ENCODE assay signal across 8 cellular contexts in genomic region chr5:76402880-76403712, GRCh38. TPM values are rescaled to one million over a fixed set of nuclear protein-coding genes. Genes with fewer than 3 reads are reported as not detected.
DNase-seq lines count a peak whose midpoint lies in the region; ATAC-seq, FAIRE-seq and TF ChIP-seq lines count a peak whose summit lies in the region.

IQGAP2 (plus strand) TSS chr5:76403285; CDS start chr5:76403546, 261 bp downstream.

- ATAC-seq in GM21528 (IDR thresholded peaks at IDR 0.05; ENCODE audit: low FRiP score, unreplicated experiment): peak; percentile 57

- H3K36me3 ChIP-seq in astrocyte (ENCODE audit: insufficient read depth, low read length) (no peaks in the 10 kb centered on the region), iPS-15b (ENCODE audit: control insufficient read depth, insufficient read depth, low read length) (no peaks in the 10 kb centered on the region), small intestine (ENCODE audit: control insufficient read depth in 2 of 2, insufficient read depth in 2 of 2, low read length in 2 of 2) (no peaks in the 10 kb centered on the region)

- H3K4me3 ChIP-seq in astrocyte (ENCODE audit: insufficient read depth, low read depth, low read length) (peak within 1 kb of the TSS; percentile 74), iPS-15b (ENCODE audit: low read depth, low read length) (peak within 1 kb of the TSS; percentile 70), small intestine (ENCODE audit: low read depth in 1 of 2, low read length in 2 of 2) (peak within 1 kb of the TSS; percentile 81 to 89)

- no peaks in the 10 kb centered on the region for H3K9me3 ChIP-seq in astrocyte (ENCODE audit: insufficient read depth, low read depth, low read length)
- no peaks in the 10 kb centered on the region for H3K9me3 ChIP-seq in iPS-15b (ENCODE audit: control insufficient read depth, insufficient read depth, low read length)
- no peaks in the 10 kb centered on the region for H3K9me3 ChIP-seq in small intestine (ENCODE audit: control insufficient read depth, low read depth)

- peaks cover 39% of the 10 kb centered on the region for H3K27me3 ChIP-seq in astrocyte (ENCODE audit: insufficient read depth, low read length)
- H3K27me3 ChIP-seq in iPS-15b (ENCODE audit: control insufficient read depth, insufficient read depth, low read length): peaks cover 5% of the 10 kb centered on the region
- no peaks in the 10 kb centered on the region for H3K27me3 ChIP-seq in small intestine (ENCODE audit: control insufficient read depth in 2 of 2, insufficient read depth in 2 of 2, low read length in 2 of 2)

- no peak within 1 kb of the TSS for H3K27ac ChIP-seq in astrocyte (ENCODE audit: low read depth, low read length)
- peak within 1 kb of the TSS; percentile 92 to 94 for H3K27ac ChIP-seq in small intestine (ENCODE audit: low read depth in 1 of 2, low read length in 1 of 2)

- peak within 1 kb of the TSS; percentile 99 for H3K4me2 ChIP-seq in astrocyte (ENCODE audit: low read length)

- DNase-seq in EH (ENCODE audit: low read depth) (peak; percentile 48), HuH-7.5 (ENCODE audit: low spot score) (peak; percentile 79), astrocyte (ENCODE audit: low read depth) (peak; percentile 51), small intestine (peak; percentile 84), NCI-H774 (lab: John Stamatoyannopoulos, UW) (no peak)
- peak; percentile 85 for DNase-seq in T-helper 2 cell treated with Interferon-gamma antibody and Interleukin-4, amounts not matched to agents 5 μg/mL and 100 μg/mL, for 36 hours (ENCODE audit: low spot score)

- no peak for FAIRE-seq in astrocyte (lab: Jason Lieb, UNC)
- FAIRE-seq in small intestine (lab: Jason Lieb, UNC): no peak

- H3K4me3 Mint-ChIP-seq in T-helper 2 cell treated with Interferon-gamma antibody and Interleukin-4, amounts not matched to agents 5 μg/mL and 100 μg/mL, for 36 hours: peak within 1 kb of the TSS; percentile 91
- H3K4me3 Mint-ChIP-seq in astrocyte (ENCODE audit: unreplicated experiment): peak within 1 kb of the TSS; percentile 93

- peak; percentile 18 for TF ChIP-seq CTCF in astrocyte (IDR thresholded peaks at IDR 0.05; ENCODE audit: insufficient read depth, low read depth, low read length)

- H3K27me3 Mint-ChIP-seq in T-helper 2 cell treated with Interferon-gamma antibody and Interleukin-4, amounts not matched to agents 5 μg/mL and 100 μg/mL, for 36 hours (ENCODE audit: low read depth): peaks cover 9% of the 10 kb centered on the region
- H3K27me3 Mint-ChIP-seq in astrocyte (ENCODE audit: low read depth, unreplicated experiment): peaks cover 29% of the 10 kb centered on the region

- H3K4me1 ChIP-seq in astrocyte (ENCODE audit: insufficient read depth, low read length) (peaks cover 2% of the 10 kb centered on the region), iPS-15b (ENCODE audit: control insufficient read depth, insufficient read depth, low read length) (peaks cover 8% of the 10 kb centered on the region), small intestine (ENCODE audit: control insufficient read depth in 2 of 2, insufficient read depth in 1 of 2, low read depth in 1 of 2, low read length in 1 of 2) (peaks cover 2 to 3% of the 10 kb centered on the region in 2 donors)

- H2AFZ ChIP-seq in astrocyte (ENCODE audit: low read depth, low read length): peak within 1 kb of the TSS; percentile 87

- H3K4me1 Mint-ChIP-seq in T-helper 2 cell treated with Interferon-gamma antibody and Interleukin-4, amounts not matched to agents 5 μg/mL and 100 μg/mL, for 36 hours (ENCODE audit: low read depth): peaks cover 49% of the 10 kb centered on the region
- H3K4me1 Mint-ChIP-seq in astrocyte (ENCODE audit: low read depth, unreplicated experiment): no peaks in the 10 kb centered on the region

- H3K27ac Mint-ChIP-seq in T-helper 2 cell treated with Interferon-gamma antibody and Interleukin-4, amounts not matched to agents 5 μg/mL and 100 μg/mL, for 36 hours: peak within 1 kb of the TSS; percentile 99
- H3K27ac Mint-ChIP-seq in astrocyte (ENCODE audit: unreplicated experiment): peak within 1 kb of the TSS; percentile 83

- 0% methylated on average over 66 to 89 of the region's 89 CpGs for WGBS in small intestine, 3 donors

- no peaks in the 10 kb centered on the region for H3K79me2 ChIP-seq in astrocyte (ENCODE audit: insufficient read depth, low read length)

- H3K36me3 Mint-ChIP-seq in T-helper 2 cell treated with Interferon-gamma antibody and Interleukin-4, amounts not matched to agents 5 μg/mL and 100 μg/mL, for 36 hours (ENCODE audit: low read depth): peaks cover 13% of the 10 kb centered on the region
- no peaks in the 10 kb centered on the region for H3K36me3 Mint-ChIP-seq in astrocyte (ENCODE audit: low read depth, unreplicated experiment)

- H3K9ac ChIP-seq in astrocyte (ENCODE audit: low read length) (peak within 1 kb of the TSS; percentile 65), iPS-15b (ENCODE audit: low read depth, low read length) (peak within 1 kb of the TSS; percentile 57)

- H3K9me3 Mint-ChIP-seq in T-helper 2 cell treated with Interferon-gamma antibody and Interleukin-4, amounts not matched to agents 5 μg/mL and 100 μg/mL, for 36 hours: no peaks in the 10 kb centered on the region
- H3K9me3 Mint-ChIP-seq in astrocyte (ENCODE audit: unreplicated experiment): peaks cover 3% of the 10 kb centered on the region

- no peaks in the 10 kb centered on the region for H4K20me1 ChIP-seq in astrocyte (ENCODE audit: insufficient read depth, low read length)

RNA-seq across cellular contexts. Expression of gene IQGAP2, which starts in this region (rescaled TPM):
- 1.9 and 2.9 TPM in 2 replicates for total RNA-seq in astrocyte
- polyA plus RNA-seq in small intestine: 100 to 1,000 TPM in 2 of 3 donors, 10 to 100 TPM in 1; 46.3 to 138 (median 125) TPM
